In the genomic region with DNA sequence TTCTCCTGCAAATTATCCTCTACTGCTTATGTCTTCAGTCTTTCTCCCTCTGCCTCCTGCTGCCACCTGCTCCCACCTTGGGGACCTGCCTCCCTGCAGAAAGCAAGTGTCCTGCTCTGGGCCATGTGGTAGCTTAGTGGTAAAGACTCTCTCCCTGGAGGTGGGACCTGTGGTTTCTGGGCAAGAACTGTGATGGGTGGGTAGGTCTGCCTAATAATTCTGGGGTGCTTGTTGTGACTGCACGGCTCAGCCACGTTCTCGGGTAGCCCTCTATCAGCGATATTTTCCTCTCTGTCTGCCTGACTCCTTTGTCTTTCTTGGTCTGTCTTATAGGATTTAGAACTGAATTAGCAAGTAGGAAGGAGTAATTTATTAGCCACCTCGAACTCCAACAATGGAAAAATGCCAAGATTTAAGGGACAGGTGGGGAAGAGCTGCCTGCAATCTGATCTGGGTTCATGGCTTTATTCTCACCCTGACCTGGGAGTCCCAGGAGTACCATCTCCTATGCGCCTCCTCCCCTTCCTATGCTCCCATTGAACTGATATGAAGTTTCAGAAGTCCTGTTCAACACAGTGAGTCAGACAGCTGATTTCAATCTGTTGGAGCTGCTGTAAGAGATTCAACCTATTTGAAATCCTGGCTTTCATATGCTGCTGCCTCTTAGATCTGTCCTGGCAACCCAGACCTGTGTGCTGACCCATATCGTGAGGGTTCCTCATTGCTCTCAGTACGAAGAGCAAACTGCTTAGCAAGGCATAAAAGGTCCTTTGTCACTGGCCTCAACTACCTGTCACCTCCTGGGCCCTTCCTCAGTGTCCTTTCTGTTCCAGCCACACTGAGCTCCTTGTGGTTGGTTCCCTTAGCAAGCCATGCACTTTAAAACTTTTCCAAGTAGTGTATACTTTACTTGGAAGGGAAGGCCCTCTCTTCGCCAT, we compare ENCODE assay signal across 10 cellular contexts. TPM values are rescaled to one million over a fixed set of nuclear protein-coding genes. Genes with fewer than 3 reads are reported as not detected.
DNase-seq lines count a peak whose midpoint lies in the region; ATAC-seq and TF ChIP-seq lines count a peak whose summit lies in the region.
"Had no signal": no experiment of that assay in that cellular context is flagged by ENCODE, and none has a peak within 500 bp of the region (broad histone marks: within the 10 kb centered on the region; RNA-seq: fewer than 3 reads in every experiment).

No MANE protein-coding gene starts in this region.

- no peaks in the 10 kb centered on the region for H3K36me3 ChIP-seq in SJCRH30
- H3K36me3 ChIP-seq in lower lobe of right lung = no peaks in the 10 kb centered on the region

- no peak overlapping the region for H3K4me3 ChIP-seq in SJCRH30
- H3K4me3 ChIP-seq in lower lobe of right lung = no peak overlapping the region

- H3K9me3 ChIP-seq in SJCRH30 (replicated peaks) = no peaks in the 10 kb centered on the region
- no peaks in the 10 kb centered on the region for H3K9me3 ChIP-seq in lower lobe of right lung

- no peaks in the 10 kb centered on the region for H3K27me3 ChIP-seq in SJCRH30
- no peaks in the 10 kb centered on the region for H3K27me3 ChIP-seq in lower lobe of right lung (ENCODE audit: low read depth)

- intact Hi-C loops in lower lobe of right lung (cut with DNase I) = no loop called here

- H3K27ac ChIP-seq in SJCRH30 (peak overlapping the region; percentile 86), lower lobe of right lung (peak overlapping the region; percentile 50)

- TF ChIP-seq CTCF in lower lobe of right lung (IDR thresholded peaks at IDR 0.05) = no peak

- DNase-seq in EH (ENCODE audit: low read depth) = peak; percentile 28
- DNase-seq in SJCRH30 = peak; percentile 55 to 84
- no peak for DNase-seq in lower lobe of right lung
- DNase-seq in foreskin melanocyte = no peak
- DNase-seq in activated T-cell treated with anti-CD3 and anti-CD28 coated beads, Interleukin-2, amount 50 U/mL, for 48 hours = no peak
- DNase-seq: NCI-H146, SIG-M5 had no signal

- ATAC-seq in GM21528 (IDR thresholded peaks at IDR 0.05; ENCODE audit: low FRiP score, unreplicated experiment) (peak; percentile 25), lower lobe of right lung (no peak), HG02759 (IDR thresholded peaks at IDR 0.05; ENCODE audit: unreplicated experiment) (no peak), GM21390 (IDR thresholded peaks at IDR 0.05; ENCODE audit: unreplicated experiment) (no peak)

- H3K4me1 ChIP-seq in SJCRH30 = peaks cover 76% of the 10 kb centered on the region
- peaks cover 74% of the 10 kb centered on the region for H3K4me1 ChIP-seq in lower lobe of right lung

RNA-seq across cellular contexts. Expression of gene CD28, which starts 16.1 kb away (rescaled TPM):
- 0.18 and 0.24 TPM in 2 replicates for total RNA-seq in SJCRH30 (2014; rRNA removed; shearing (Covaris generic))
- total RNA-seq in lower lobe of right lung = 2.2 TPM

Comparison
In these comparisons a context has a peak if more than half of its experiments do, and no peak if none do; other contexts are left out.
1. DNase-seq: peak in EH (single experiment) and SJCRH30 (2 of 2); none in lower lobe of right lung (single experiment), foreskin melanocyte (single experiment) and activated T-cell treated with anti-CD3 and anti-CD28 coated beads, Interleukin-2, amount 50 U/mL, for 48 hours (0 of 2).